5 cellular contexts compared by ENCODE assay signal in genomic region chr2:170921873-170922272, GRCh38. TPM values are rescaled to one million over a fixed set of nuclear protein-coding genes. Genes with fewer than 3 reads are reported as not detected.
DNase-seq lines count a peak whose midpoint lies in the region; ATAC-seq, FAIRE-seq and TF ChIP-seq lines count a peak whose summit lies in the region.
"Not testable (repeated sequence)": the region's sequence is repeated elsewhere in the genome, so short reads cannot be mapped to it uniquely, and the experiment has no call there.

No MANE protein-coding gene starts in this region.

- DNase-seq in NCI-H510A treated with DMSO at 0.1 percent for 48 hours (lab: John Stamatoyannopoulos, UW) (peak; percentile 26), HepG2 (ENCODE audit: low spot score) (peak; percentile 84)
- not testable (repeated sequence) for DNase-seq in WTC11 (ENCODE audit: low spot score); neural crest cell (ENCODE audit: low read depth, low spot score); stimulated activated naive B cell treated with anti-CD40 and anti-IgM and Interleukin-4, amounts not matched to agents 10 μg/mL and 1 μg/mL and 100 μg/mL, for 72 hours

- H3K4me2 ChIP-seq in HepG2 (ENCODE audit: low read depth, low read length) = peak overlapping the region; percentile 43; the same call in 1 of the 2 replicates

- H3K4me3 Mint-ChIP-seq in WTC11; neural crest cell; stimulated activated naive B cell treated with anti-CD40 and anti-IgM and Interleukin-4, amounts not matched to agents 10 μg/mL and 1 μg/mL and 100 μg/mL, for 72 hours: not testable (repeated sequence)

- not testable (repeated sequence) for H3K27me3 Mint-ChIP-seq in WTC11 (ENCODE audit: low read depth); neural crest cell (ENCODE audit: low read depth); stimulated activated naive B cell treated with anti-CD40 and anti-IgM and Interleukin-4, amounts not matched to agents 10 μg/mL and 1 μg/mL and 100 μg/mL, for 72 hours

- H3K27me3 ChIP-seq in HepG2 (ENCODE audit: control insufficient read depth in 1 of 2, insufficient read depth in 2 of 2, low read length in 2 of 2) = not testable (repeated sequence)

- H3K4me3 ChIP-seq in HepG2 (replicated peaks in 1 of 3; ENCODE audit: insufficient read depth in 1 of 3, low read depth in 2 of 3, low read length in 3 of 3) = not testable (repeated sequence)

- peaks cover 27% of the 10 kb centered on the region for H3K4me1 ChIP-seq in HepG2 (ENCODE audit: insufficient read depth, low read length)

- not testable (repeated sequence) for H4K20me1 ChIP-seq in HepG2 (ENCODE audit: insufficient read depth, low read length)

- not testable (repeated sequence) for H3K79me2 ChIP-seq in HepG2 (ENCODE audit: insufficient read depth, low read length)

- in situ Hi-C loops in HepG2 (cut with HindIII; ENCODE audit: extremely low pct_ligation_motif_present, low pct_unique_long_range_greater_than_20kb) = not testable (repeated sequence)

- BruUV-seq in HepG2 (replicated peaks; lab: Mats Ljungman, UMichigan) = not testable (repeated sequence)

- intact Hi-C loops in HepG2 (cut with micrococcal nuclease; ENCODE audit: unreplicated experiment) = not testable (repeated sequence)

- not testable (repeated sequence) for H3K4me1 Mint-ChIP-seq in WTC11; neural crest cell; stimulated activated naive B cell treated with anti-CD40 and anti-IgM and Interleukin-4, amounts not matched to agents 10 μg/mL and 1 μg/mL and 100 μg/mL, for 72 hours

- H3K27ac ChIP-seq in HepG2 (ENCODE audit: extremely low read length, insufficient read depth, low read length) = peak overlapping the region; percentile 43

- not testable (repeated sequence) for H3K9ac ChIP-seq in HepG2 (ENCODE audit: insufficient read depth, low read depth, low read length)

- H3K36me3 Mint-ChIP-seq in WTC11 (peaks cover 46% of the 10 kb centered on the region), neural crest cell (ENCODE audit: low read depth) (peaks cover 17% of the 10 kb centered on the region)
- H3K36me3 Mint-ChIP-seq in stimulated activated naive B cell treated with anti-CD40 and anti-IgM and Interleukin-4, amounts not matched to agents 10 μg/mL and 1 μg/mL and 100 μg/mL, for 72 hours = peaks cover 8 to 12% of the 10 kb centered on the region in 2 donors

- 43% methylated on average over 2 of the region's 2 CpGs for WGBS in HepG2 (ENCODE audit: low lambda C conversion rate)

- peak in 1 of 2 experiments; percentile 49; a peak in 2 of 4 replicates for TF ChIP-seq EP300 in HepG2 (IDR thresholded peaks at IDR 0.05; ENCODE audit: low read depth in 2 of 2, low read length in 2 of 2)
- not testable (repeated sequence) for TF ChIP-seq EP300 in HepG2 (CRISPR knock-in tag; IDR thresholded peaks at IDR 0.05; ENCODE audit: borderline replicate concordance)

- peaks cover 48% of the 10 kb centered on the region for H3K9me3 Mint-ChIP-seq in WTC11
- peaks cover 17% of the 10 kb centered on the region for H3K9me3 Mint-ChIP-seq in neural crest cell
- H3K9me3 Mint-ChIP-seq in stimulated activated naive B cell treated with anti-CD40 and anti-IgM and Interleukin-4, amounts not matched to agents 10 μg/mL and 1 μg/mL and 100 μg/mL, for 72 hours = peaks cover 12% of the 10 kb centered on the region in 2 donors

- ATAC-seq in WTC11; stimulated activated naive B cell treated with anti-CD40 and anti-IgM and Interleukin-4, amounts not matched to agents 10 μg/mL and 1 μg/mL and 100 μg/mL, for 72 hours (replicated peaks): not testable (repeated sequence)
- ATAC-seq in HepG2 = peak; percentile 91

- peak; percentile 84 for FAIRE-seq in HepG2 (lab: Jason Lieb, UNC)

- H3K27ac Mint-ChIP-seq in WTC11 = not testable (repeated sequence)
- H3K27ac Mint-ChIP-seq in neural crest cell (ENCODE audit: unreplicated experiment) = peak overlapping the region; percentile 71
- H3K27ac Mint-ChIP-seq in stimulated activated naive B cell treated with anti-CD40 and anti-IgM and Interleukin-4, amounts not matched to agents 10 μg/mL and 1 μg/mL and 100 μg/mL, for 72 hours = peak overlapping the region; percentile 54

- H3K9me3 ChIP-seq in HepG2 (ENCODE audit: low read length) = peaks cover 15% of the 10 kb centered on the region

- TF ChIP-seq CTCF in WTC11 (IDR thresholded peaks at IDR 0.05); HepG2 (CRISPR knock-in tag; IDR thresholded peaks at IDR 0.05); neural crest cell (conservative IDR thresholded peaks at IDR 0.05): not testable (repeated sequence)

- TF ChIP-seq POLR2A in HepG2 (IDR thresholded peaks at IDR 0.05; ENCODE audit: insufficient read depth in 1 of 2, low read depth in 2 of 2, low read length in 2 of 2) = not testable (repeated sequence)

- not testable (repeated sequence) for H3K36me3 ChIP-seq in HepG2 (replicated peaks in 1 of 2; ENCODE audit: control insufficient read depth in 1 of 2, insufficient read depth in 2 of 2, low read length in 2 of 2)

- POLR2A ChIA-PET in WTC11 (lab: Charles Lee) = not testable (repeated sequence)
- POLR2A ChIA-PET in HepG2 (lab: Yijun Ruan, JAX) = interaction anchor here (0.9 to 1.1 kb wide), 2 partner anchors 8 to 237 kb away, joined by 3 read pairs; no protein-coding TSS in a partner anchor

- CTCF ChIA-PET in WTC11 (lab: Charles Lee); HepG2 (lab: Yijun Ruan, JAX; ENCODE audit: low intra/inter-chr PET ratio, low total read pairs): not testable (repeated sequence)

- not testable (repeated sequence) for TF ChIP-seq RAD21 in HepG2 (CRISPR knock-in tag; IDR thresholded peaks at IDR 0.05)

- not testable (repeated sequence) for H2AFZ ChIP-seq in HepG2 (ENCODE audit: low read length)

TF ChIP-seq in WTC11, 78 proteins besides CTCF, POLR2A, EP300 and RAD21:
- TF ChIP-seq GABPB1 (CRISPR knock-in tag; IDR thresholded peaks at IDR 0.05) = 0 out of 2 replicates have a peak, but pooled peaks have one; percentile 20

TF ChIP-seq in HepG2, 621 proteins besides CTCF, POLR2A, EP300 and RAD21 (continues in another document):
- TF ChIP-seq NR2F6 (IDR thresholded peaks at IDR 0.05) = not testable (repeated sequence)
- TF ChIP-seq NR2F6 (CRISPR knock-in tag; IDR thresholded peaks at IDR 0.05) = 0 out of 2 replicates have a peak, but pooled peaks have one; percentile 13
- TF ChIP-seq SOX5 (CRISPR knock-in tag; IDR thresholded peaks at IDR 0.05; ENCODE audit: borderline replicate concordance) = peak; percentile 97
- peak; percentile 52; the same call in 1 of the 2 replicates for TF ChIP-seq IKZF5 (CRISPR knock-in tag; IDR thresholded peaks at IDR 0.05)

RNA-seq across cellular contexts. Expression of gene GORASP2, which starts 7.2 kb away (rescaled TPM):
- total RNA-seq in WTC11 (2021) (77.8 to 102 TPM (median 79.2 TPM) in 3 replicates), HepG2 (2016; rRNA removed; fragmentation: Illumina TruSeq; extraction: Trizol) (97.3 and 103 TPM in 2 replicates), neural crest cell (71.3 and 71.4 TPM in 2 replicates)
- 22.0 and 22.8 TPM in 2 replicates for total RNA-seq in HepG2 (2016; cell fraction: cytosol; rRNA removed; fragmentation: Illumina TruSeq; extraction: Trizol; ENCODE audit: low read depth)
- 82.8 and 104 TPM in 2 replicates for total RNA-seq in HepG2 (2016; cell fraction: insoluble cytoplasmic fraction; rRNA removed; fragmentation: Illumina TruSeq; extraction: Trizol)
- 51.0 and 56.4 TPM in 2 replicates for total RNA-seq in HepG2 (2016; cell fraction: membrane; rRNA removed; fragmentation: Illumina TruSeq; extraction: Trizol)
- 78.9 and 79.4 TPM in 2 replicates for total RNA-seq in HepG2 (2016; cell fraction: nucleus; rRNA removed; fragmentation: Illumina TruSeq; extraction: Trizol)
- polyA plus RNA-seq in HepG2 (2011; rRNA removed) = 190 and 239 TPM in 2 replicates
- 210 and 213 TPM in 2 replicates for polyA plus RNA-seq in HepG2 (2011; cell fraction: cytosol; rRNA removed)
- polyA plus RNA-seq in HepG2 (2011; cell fraction: nucleus; rRNA removed) = 82.9 and 100 TPM in 2 replicates
- polyA plus RNA-seq in HepG2 (2012) = 89.3 and 114 TPM in 2 replicates
- 27.3 and 29.3 TPM in 2 replicates for polyA plus RNA-seq in HepG2 (2016; cell fraction: cytosol; fragmentation: Illumina TruSeq; extraction: Trizol; ENCODE audit: low read depth)
- polyA plus RNA-seq in HepG2 (2016; cell fraction: insoluble cytoplasmic fraction; fragmentation: Illumina TruSeq; extraction: Trizol; ENCODE audit: low read depth) = 157 and 193 TPM in 2 replicates
- polyA plus RNA-seq in HepG2 (2016; cell fraction: membrane; fragmentation: Illumina TruSeq; extraction: Trizol; ENCODE audit: low read depth) = 52.8 and 61.7 TPM in 2 replicates
- polyA plus RNA-seq in HepG2 (2016; cell fraction: nucleus; fragmentation: Illumina TruSeq; extraction: Trizol; ENCODE audit: insufficient read depth, low read depth) = 107 and 115 TPM in 2 replicates
- 108 and 236 TPM in 2 replicates for polyA minus RNA-seq in HepG2 (2011; rRNA and poly(A)+ RNA removed; ENCODE audit: low replicate concordance)
- 74.6 and 85.1 TPM in 2 replicates for polyA minus RNA-seq in HepG2 (2011; cell fraction: cytosol; rRNA and poly(A)+ RNA removed)
- 157 and 204 TPM in 2 replicates for polyA minus RNA-seq in HepG2 (2011; cell fraction: nucleus; rRNA and poly(A)+ RNA removed)
